ENCODE assay signal across 26 cellular contexts in genomic region chr14:74531011-74531410, GRCh38.
"Had no signal": no experiment of that assay in that cellular context is flagged by ENCODE, and none has a peak within 500 bp of the region (broad histone marks: within the 10 kb centered on the region; RNA-seq: fewer than 3 reads in every experiment).

No MANE protein-coding gene starts in this region.

- H3K4me1 ChIP-seq: pancreas, psoas muscle, sigmoid colon had no signal

- ATAC-seq: activated CD4-positive, CD25-positive, alpha-beta regulatory T cell treated with anti-CD3 and anti-CD28 coated beads, Interleukin-2, amount 50 U/mL, for 24 hours; stimulated activated effector memory CD8-positive, alpha-beta T cell treated with anti-CD3 and anti-CD28 coated beads, Interleukin-12 subunit alpha, Interleukin-12 subunit beta, amount 100 ng/mL, for 72 hours had no signal

- H3K36me3 Mint-ChIP-seq: activated naive CD4-positive, alpha-beta T cell treated with anti-CD3 and anti-CD28 coated beads, Interleukin-2, amount 10 ng/mL, durations not matched to agents 7 days and 5 days; activated naive CD8-positive, alpha-beta T cell treated with anti-CD3 and anti-CD28 coated beads, Interleukin-2, amount 10 ng/mL, durations not matched to agents 7 days and 5 days; stimulated activated effector memory CD8-positive, alpha-beta T cell treated with anti-CD3 and anti-CD28 coated beads, Interleukin-12 subunit alpha, Interleukin-12 subunit beta, amount 100 ng/mL, for 72 hours had no signal

- H3K9me3 ChIP-seq: gastroesophageal sphincter, neutrophil, pancreas, psoas muscle, sigmoid colon, upper lobe of left lung, vagina had no signal

- H3K27me3 ChIP-seq: gastroesophageal sphincter, neutrophil, pancreas, sigmoid colon, upper lobe of left lung, vagina had no signal

- H3K4me3 Mint-ChIP-seq: activated naive CD4-positive, alpha-beta T cell treated with anti-CD3 and anti-CD28 coated beads, Interleukin-2, amount 10 ng/mL, durations not matched to agents 7 days and 5 days; activated naive CD8-positive, alpha-beta T cell treated with anti-CD3 and anti-CD28 coated beads, Interleukin-2, amount 10 ng/mL, durations not matched to agents 7 days and 5 days; activated T-helper 1 cell treated with anti-CD3 and anti-CD28 coated beads, Interleukin-12 subunit alpha, Interleukin-12 subunit beta, Interleukin-2, Interleukin-4 antibody, amounts not matched to agents 30 ng/mL and 10 ng/mL and 1 ng/mL, durations not matched to agents 14 hours and 24 hours and 36 hours; endodermal cell; nephron; stimulated activated effector memory CD8-positive, alpha-beta T cell treated with anti-CD3 and anti-CD28 coated beads, Interleukin-12 subunit alpha, Interleukin-12 subunit beta, amount 100 ng/mL, for 72 hours; stimulated activated naive CD8-positive, alpha-beta T cell treated with anti-CD3 and anti-CD28 coated beads, Interleukin-15, amount 100 ng/mL, for 72 hours had no signal

- FAIRE-seq: pancreas, small intestine, TTC549 had no signal

- H3K4me3 ChIP-seq: gastroesophageal sphincter, pancreas, psoas muscle, sigmoid colon, upper lobe of left lung, vagina had no signal

- H3K9me3 Mint-ChIP-seq: activated naive CD4-positive, alpha-beta T cell treated with anti-CD3 and anti-CD28 coated beads, Interleukin-2, amount 10 ng/mL, durations not matched to agents 7 days and 5 days; activated naive CD8-positive, alpha-beta T cell treated with anti-CD3 and anti-CD28 coated beads, Interleukin-2, amount 10 ng/mL, durations not matched to agents 7 days and 5 days; activated T-helper 1 cell treated with anti-CD3 and anti-CD28 coated beads, Interleukin-12 subunit alpha, Interleukin-12 subunit beta, Interleukin-2, Interleukin-4 antibody, amounts not matched to agents 30 ng/mL and 10 ng/mL and 1 ng/mL, durations not matched to agents 14 hours and 24 hours and 36 hours; endodermal cell; nephron; stimulated activated effector memory CD8-positive, alpha-beta T cell treated with anti-CD3 and anti-CD28 coated beads, Interleukin-12 subunit alpha, Interleukin-12 subunit beta, amount 100 ng/mL, for 72 hours; stimulated activated naive CD8-positive, alpha-beta T cell treated with anti-CD3 and anti-CD28 coated beads, Interleukin-15, amount 100 ng/mL, for 72 hours had no signal

- H3K27ac Mint-ChIP-seq: activated naive CD4-positive, alpha-beta T cell treated with anti-CD3 and anti-CD28 coated beads, Interleukin-2, amount 10 ng/mL, durations not matched to agents 7 days and 5 days; activated naive CD8-positive, alpha-beta T cell treated with anti-CD3 and anti-CD28 coated beads, Interleukin-2, amount 10 ng/mL, durations not matched to agents 7 days and 5 days; activated T-helper 1 cell treated with anti-CD3 and anti-CD28 coated beads, Interleukin-12 subunit alpha, Interleukin-12 subunit beta, Interleukin-2, Interleukin-4 antibody, amounts not matched to agents 30 ng/mL and 10 ng/mL and 1 ng/mL, durations not matched to agents 14 hours and 24 hours and 36 hours; endodermal cell; nephron; stimulated activated effector memory CD8-positive, alpha-beta T cell treated with anti-CD3 and anti-CD28 coated beads, Interleukin-12 subunit alpha, Interleukin-12 subunit beta, amount 100 ng/mL, for 72 hours had no signal

- DNase-seq: activated CD4-positive, alpha-beta T cell treated with anti-CD3 and anti-CD28 coated beads for 48 hours; activated CD4-positive, alpha-beta T cell treated with anti-CD3 and anti-CD28 coated beads, Interleukin-2, amount 50 U/mL, for 48 hours; activated CD8-positive, alpha-beta memory T cell treated with anti-CD3 and anti-CD28 coated beads for 24 hours; activated effector memory CD4-positive, alpha-beta T cell treated with anti-CD3 and anti-CD28 coated beads, Interleukin-2, amount 50 U/mL, for 16 hours; activated naive CD4-positive, alpha-beta T cell treated with anti-CD3 and anti-CD28 coated beads, Interleukin-2, amount 10 ng/mL, durations not matched to agents 7 days and 5 days; activated naive CD8-positive, alpha-beta T cell treated with anti-CD3 and anti-CD28 coated beads, Interleukin-2, amount 10 ng/mL, durations not matched to agents 7 days and 5 days; amniotic stem cell; central memory CD4-positive, alpha-beta T cell; hippocampal formation; pancreas; psoas muscle; sigmoid colon; small intestine; stimulated activated CD4-positive, alpha-beta T cell treated with anti-CD3 and anti-CD28 coated beads, Interleukin-4, amount 100 ng/mL, for 24 hours; stimulated activated naive CD8-positive, alpha-beta T cell treated with anti-CD3 and anti-CD28 coated beads, Interleukin-15, amount 100 ng/mL, for 72 hours had no signal

- H3K36me3 ChIP-seq: gastroesophageal sphincter, neutrophil, pancreas, sigmoid colon, upper lobe of left lung had no signal

- H3K27ac ChIP-seq: gastroesophageal sphincter, neutrophil, pancreas, psoas muscle, sigmoid colon, upper lobe of left lung, vagina, VCaP had no signal
